ENCODE assay signal across 19 cellular contexts in genomic region chr3:53264718-53265117, GRCh38. TPM values are rescaled to one million over a fixed set of nuclear protein-coding genes. Genes with fewer than 3 reads are reported as not detected.
DNase-seq lines count a peak whose midpoint lies in the region; ATAC-seq, FAIRE-seq and TF ChIP-seq lines count a peak whose summit lies in the region.
"Had no signal": no experiment of that assay in that cellular context is flagged by ENCODE, and none has a peak within 500 bp of the region (broad histone marks: within the 10 kb centered on the region; RNA-seq: fewer than 3 reads in every experiment).

No MANE protein-coding gene starts in this region.

- H3K9me3 ChIP-seq in H9 (ENCODE audit: control insufficient read depth, low read depth, low read length) (no peaks in the 10 kb centered on the region), body of pancreas (no peaks in the 10 kb centered on the region), kidney (ENCODE audit: control insufficient read depth in 1 of 2, low read length in 2 of 2) (no peaks in the 10 kb centered on the region), psoas muscle (no peaks in the 10 kb centered on the region), mesenchymal stem cell (ENCODE audit: control insufficient read depth, low read length) (no peaks in the 10 kb centered on the region)
- H3K9me3 ChIP-seq: gastroesophageal sphincter had no signal

- H2BK15ac ChIP-seq in H9 (ENCODE audit: low read depth, low read length) = no peak overlapping the region
- H2BK15ac ChIP-seq in mesenchymal stem cell (ENCODE audit: low read depth, poor library complexity, severe bottlenecking) = no peak overlapping the region

- H2BK12ac ChIP-seq in H9 (ENCODE audit: insufficient read length, low read depth, low read length) = no peak overlapping the region
- H2BK12ac ChIP-seq in mesenchymal stem cell (ENCODE audit: low read length in 2 of 2) = peak overlapping the region in 1 of 2 experiments; percentile 42

- DNase-seq in H9 = no peak
- DNase-seq in body of pancreas = peak; percentile 41 to 81 (median 74)
- DNase-seq in kidney = peak; percentile 22
- DNase-seq in psoas muscle = peak in 1 of 2 donors; percentile 34
- DNase-seq in NK-92 (lab: John Stamatoyannopoulos, UW; ENCODE audit: unreplicated experiment) = no peak
- no peak for DNase-seq in mesenchymal stem cell
- DNase-seq: activated CD8-positive, alpha-beta memory T cell treated with anti-CD3 and anti-CD28 coated beads, Interleukin-2, amount 10 ng/mL, durations not matched to agents 7 days and 5 days; EL; NCI-H1436 treated with DMSO at 0.1 percent for 48 hours; retina; stimulated activated naive CD8-positive, alpha-beta T cell treated with anti-CD3 and anti-CD28 coated beads, Interleukin-15, amount 100 ng/mL, for 72 hours had no signal

- H3K27me3 ChIP-seq in H9 (ENCODE audit: insufficient read depth, low read length) = no peaks in the 10 kb centered on the region
- no peaks in the 10 kb centered on the region for H3K27me3 ChIP-seq in body of pancreas
- H3K27me3 ChIP-seq in psoas muscle (ENCODE audit: insufficient read depth in 3 of 3, low read length in 2 of 3) = no peaks in the 10 kb centered on the region
- H3K27me3 ChIP-seq in mesenchymal stem cell (ENCODE audit: control insufficient read depth in 1 of 2, insufficient read depth in 1 of 2, low read length in 2 of 2) = no peaks in the 10 kb centered on the region
- H3K27me3 ChIP-seq: gastroesophageal sphincter had no signal

- H3K9ac ChIP-seq in H9 (ENCODE audit: extremely low read depth, insufficient read length, low read length) (no peak overlapping the region), kidney (ENCODE audit: low read length in 2 of 2) (no peak overlapping the region), mesenchymal stem cell (ENCODE audit: low read length) (no peak overlapping the region)

- H3K14ac ChIP-seq in H9 (ENCODE audit: insufficient read depth, low read length) (no peak overlapping the region), mesenchymal stem cell (ENCODE audit: low read length in 2 of 2) (no peak overlapping the region)

- no peak overlapping the region for H3K4me3 Mint-ChIP-seq in H9
- H3K4me3 Mint-ChIP-seq: activated CD8-positive, alpha-beta memory T cell treated with anti-CD3 and anti-CD28 coated beads, Interleukin-2, amount 10 ng/mL, durations not matched to agents 7 days and 5 days; central memory CD8-positive, alpha-beta T cell; natural killer cell treated with Interleukin-12 subunit alpha and Interleukin-12 subunit beta and Interleukin-15 and Interleukin-18, amount 100 ng/mL, for 72 hours; stimulated activated naive CD8-positive, alpha-beta T cell treated with anti-CD3 and anti-CD28 coated beads, Interleukin-15, amount 100 ng/mL, for 72 hours; T-helper 2 cell treated with Interferon-gamma antibody and Interleukin-4, amounts not matched to agents 5 μg/mL and 100 μg/mL, for 36 hours had no signal

- H4K8ac ChIP-seq in H9 (replicated peaks; ENCODE audit: insufficient read length, low read depth, low read length) = no peak overlapping the region
- no peak overlapping the region for H4K8ac ChIP-seq in mesenchymal stem cell (ENCODE audit: low read length)

- H3K79me2 ChIP-seq in H9 (ENCODE audit: insufficient read depth, low read length) = no peaks in the 10 kb centered on the region

- peak overlapping the region in 2 of 3 experiments; percentile 56 to 60; a peak in 3 of 7 replicates for H3K27ac Mint-ChIP-seq in H9
- H3K27ac Mint-ChIP-seq: activated CD8-positive, alpha-beta memory T cell treated with anti-CD3 and anti-CD28 coated beads, Interleukin-2, amount 10 ng/mL, durations not matched to agents 7 days and 5 days; natural killer cell treated with Interleukin-12 subunit alpha and Interleukin-12 subunit beta and Interleukin-15 and Interleukin-18, amount 100 ng/mL, for 72 hours; T-helper 2 cell treated with Interferon-gamma antibody and Interleukin-4, amounts not matched to agents 5 μg/mL and 100 μg/mL, for 36 hours had no signal

- no peak overlapping the region for H2AK5ac ChIP-seq in H9 (ENCODE audit: insufficient read length, low read length)
- H2AK5ac ChIP-seq in mesenchymal stem cell (ENCODE audit: low read length, severe bottlenecking) = no peak overlapping the region

- no peak overlapping the region for H3K23ac ChIP-seq in H9 (ENCODE audit: insufficient read length, low read depth, low read length)
- no peak overlapping the region for H3K23ac ChIP-seq in mesenchymal stem cell (ENCODE audit: low read length in 2 of 2)

- H4K5ac ChIP-seq in H9 (ENCODE audit: insufficient read length, low read depth, low read length) = no peak overlapping the region

- H3K4me3 ChIP-seq in body of pancreas (no peak overlapping the region), kidney (ENCODE audit: low read length in 2 of 2) (no peak overlapping the region), psoas muscle (no peak overlapping the region), mesenchymal stem cell (ENCODE audit: insufficient read depth in 1 of 2, low read depth in 1 of 2, low read length in 2 of 2) (no peak overlapping the region)
- H3K4me3 ChIP-seq: gastroesophageal sphincter had no signal

- H3K27ac ChIP-seq in H9 (ENCODE audit: insufficient read length, low read depth, low read length) = no peak overlapping the region
- H3K27ac ChIP-seq in body of pancreas = peak overlapping the region; percentile 32 to 60 (median 33)
- H3K27ac ChIP-seq in kidney (ENCODE audit: low read depth in 2 of 2, low read length in 2 of 2) = no peak overlapping the region
- peak overlapping the region; percentile 12 for H3K27ac ChIP-seq in psoas muscle
- H3K27ac ChIP-seq in mesenchymal stem cell (ENCODE audit: low read length, poor library complexity, severe bottlenecking) = no peak overlapping the region
- H3K27ac ChIP-seq: gastroesophageal sphincter had no signal

- no peak for FAIRE-seq in kidney (lab: Jason Lieb, UNC)
- FAIRE-seq: endometrium had no signal

- H3K56ac ChIP-seq in H9 (ENCODE audit: insufficient read length, low read depth, low read length) = no peak overlapping the region

- H4K91ac ChIP-seq in H9 (ENCODE audit: insufficient read length, low read depth, low read length) = no peak overlapping the region
- no peak overlapping the region for H4K91ac ChIP-seq in mesenchymal stem cell (ENCODE audit: low read length)

- peaks cover 17 to 27% of the 10 kb centered on the region in 2 experiments for H3K4me1 Mint-ChIP-seq in H9
- H3K4me1 Mint-ChIP-seq: central memory CD8-positive, alpha-beta T cell had no signal

- no peak overlapping the region for H2BK20ac ChIP-seq in H9 (ENCODE audit: low read depth, low read length, poor library complexity, severe bottlenecking)

- H3K4me2 ChIP-seq in H9 (ENCODE audit: insufficient read depth, insufficient read length, low read length) (no peak overlapping the region), mesenchymal stem cell (ENCODE audit: low read length, poor library complexity, severe bottlenecking) (no peak overlapping the region)

- no peak overlapping the region for H3K18ac ChIP-seq in H9 (ENCODE audit: insufficient read length, low read depth, low read length)
- no peak overlapping the region for H3K18ac ChIP-seq in mesenchymal stem cell (ENCODE audit: low read depth in 1 of 2, low read length in 2 of 2)

- no peaks in the 10 kb centered on the region for H3K36me3 Mint-ChIP-seq in H9 (ENCODE audit: insufficient read depth in 1 of 3, low read depth in 3 of 3)
- H3K36me3 Mint-ChIP-seq: activated CD8-positive, alpha-beta memory T cell treated with anti-CD3 and anti-CD28 coated beads, Interleukin-2, amount 10 ng/mL, durations not matched to agents 7 days and 5 days; natural killer cell treated with Interleukin-12 subunit alpha and Interleukin-12 subunit beta and Interleukin-15 and Interleukin-18, amount 100 ng/mL, for 72 hours had no signal

- no CpG with 5 or more reads among the region's 3 CpGs for WGBS in H9 (ENCODE audit: extremely low coverage, insufficient read length, low lambda C conversion rate)
- 45 to 46% methylated on average over 3 of the region's 3 CpGs for WGBS in body of pancreas, 2 donors
- WGBS in psoas muscle, 3 donors = 22 to 28% (median 27%) methylated on average over 3 of the region's 3 CpGs
- WGBS in mesenchymal stem cell = 83% methylated on average over 3 of the region's 3 CpGs

- H2BK120ac ChIP-seq in H9 (ENCODE audit: low read depth, low read length, poor library complexity, severe bottlenecking) (no peak overlapping the region), mesenchymal stem cell (ENCODE audit: low read depth, low read length) (no peak overlapping the region)

- no peak overlapping the region for H3T11ph ChIP-seq in H9 (ENCODE audit: low read length)

- no peaks in the 10 kb centered on the region for H3K9me3 Mint-ChIP-seq in H9
- H3K9me3 Mint-ChIP-seq: central memory CD8-positive, alpha-beta T cell; natural killer cell treated with Interleukin-12 subunit alpha and Interleukin-12 subunit beta and Interleukin-15 and Interleukin-18, amount 100 ng/mL, for 72 hours; stimulated activated naive CD8-positive, alpha-beta T cell treated with anti-CD3 and anti-CD28 coated beads, Interleukin-15, amount 100 ng/mL, for 72 hours; T-helper 2 cell treated with Interferon-gamma antibody and Interleukin-4, amounts not matched to agents 5 μg/mL and 100 μg/mL, for 36 hours had no signal

- H3K4ac ChIP-seq in H9 (ENCODE audit: low read depth, low read length) (no peak overlapping the region), mesenchymal stem cell (ENCODE audit: low read depth in 1 of 2, low read length in 2 of 2) (no peak overlapping the region)

- H3K4me1 ChIP-seq in H9 (ENCODE audit: insufficient read depth, low read length) (peaks cover 2% of the 10 kb centered on the region; the same call in 1 of the 2 replicates), body of pancreas (peaks cover 24% of the 10 kb centered on the region), kidney (ENCODE audit: control insufficient read depth in 1 of 2, insufficient read depth in 1 of 2, low read depth in 1 of 2, low read length in 2 of 2) (peaks cover 2 to 4% of the 10 kb centered on the region in 2 donors), psoas muscle (peaks cover 24% of the 10 kb centered on the region), mesenchymal stem cell (ENCODE audit: control insufficient read depth, insufficient read depth, low read depth, low read length) (peaks cover 7% of the 10 kb centered on the region)

- no peaks in the 10 kb centered on the region; the same call in 1 of the 2 replicates for H3K27me3 Mint-ChIP-seq in H9 (ENCODE audit: low read depth)
- H3K27me3 Mint-ChIP-seq: natural killer cell treated with Interleukin-12 subunit alpha and Interleukin-12 subunit beta and Interleukin-15 and Interleukin-18, amount 100 ng/mL, for 72 hours; stimulated activated naive CD8-positive, alpha-beta T cell treated with anti-CD3 and anti-CD28 coated beads, Interleukin-15, amount 100 ng/mL, for 72 hours had no signal

- H3K79me1 ChIP-seq in H9 (ENCODE audit: insufficient read depth, low read depth, low read length, poor library complexity, severe bottlenecking) (no peaks in the 10 kb centered on the region), mesenchymal stem cell (replicated peaks; ENCODE audit: low read length, poor library complexity, severe bottlenecking) (no peaks in the 10 kb centered on the region)

- H3K36me3 ChIP-seq in body of pancreas (replicated peaks in 1 of 2; ENCODE audit: insufficient read depth in 1 of 2, low read depth in 2 of 2) = no peaks in the 10 kb centered on the region
- no peaks in the 10 kb centered on the region for H3K36me3 ChIP-seq in kidney (ENCODE audit: control insufficient read depth in 1 of 2, insufficient read depth in 2 of 2, low read length in 2 of 2)
- no peaks in the 10 kb centered on the region for H3K36me3 ChIP-seq in psoas muscle (ENCODE audit: insufficient read depth in 1 of 2, low read depth in 1 of 2)
- no peaks in the 10 kb centered on the region for H3K36me3 ChIP-seq in mesenchymal stem cell (ENCODE audit: control insufficient read depth in 1 of 2, insufficient read depth in 2 of 2, low read depth in 1 of 2, low read length in 2 of 2)
- H3K36me3 ChIP-seq: gastroesophageal sphincter had no signal

- no peak for TF ChIP-seq POLR2A in body of pancreas (IDR thresholded peaks at IDR 0.05)

- H2AFZ ChIP-seq in H9 (ENCODE audit: low read length) (no peak overlapping the region), mesenchymal stem cell (ENCODE audit: low read depth, low read length) (no peak overlapping the region)

- intact Hi-C loops in body of pancreas (cut with DNase I) (no loop called here), kidney (cut with DNase I) (no loop called here), psoas muscle (cut with DNase I) (no loop called here)

- TF ChIP-seq CTCF in H9 (conservative IDR thresholded peaks at IDR 0.05) (no peak), body of pancreas (IDR thresholded peaks at IDR 0.05) (no peak), kidney (IDR thresholded peaks at IDR 0.05; ENCODE audit: borderline replicate concordance, extremely low read depth, insufficient read depth) (no peak), psoas muscle (IDR thresholded peaks at IDR 0.05) (no peak)

- H3K23me2 ChIP-seq in H9 (ENCODE audit: insufficient read length, low read depth, low read length, poor library complexity, severe bottlenecking) = no peaks in the 10 kb centered on the region

- no peak overlapping the region for H2BK5ac ChIP-seq in H9 (ENCODE audit: insufficient read length, low read length)
- H2BK5ac ChIP-seq in mesenchymal stem cell (ENCODE audit: low read depth, low read length, poor library complexity, severe bottlenecking) = no peak overlapping the region

- ATAC-seq in body of pancreas (peak; percentile 65), psoas muscle (peak; percentile 73 to 84 (median 82)), HG02642 (IDR thresholded peaks at IDR 0.05; ENCODE audit: poor library complexity, unreplicated experiment) (no peak), HG03095 (IDR thresholded peaks at IDR 0.05; ENCODE audit: unreplicated experiment) (no peak)
- ATAC-seq: activated CD4-positive, CD25-positive, alpha-beta regulatory T cell treated with anti-CD3 and anti-CD28 coated beads, Interleukin-2, amount 50 U/mL, for 24 hours; activated CD8-positive, alpha-beta memory T cell treated with anti-CD3 and anti-CD28 coated beads, Interleukin-2, amount 10 ng/mL, durations not matched to agents 7 days and 5 days; gastroesophageal sphincter; natural killer cell treated with Interleukin-12 subunit alpha and Interleukin-12 subunit beta and Interleukin-15 and Interleukin-18, amount 100 ng/mL, for 72 hours; stimulated activated naive CD8-positive, alpha-beta T cell treated with anti-CD3 and anti-CD28 coated beads, Interleukin-15, amount 100 ng/mL, for 72 hours had no signal

- no peaks in the 10 kb centered on the region for H4K20me1 ChIP-seq in H9 (ENCODE audit: control insufficient read depth, insufficient read depth, insufficient read length)

RNA-seq across cellular contexts. Expression of gene TKT, which starts 8.9 kb away (rescaled TPM):
- total RNA-seq in H9 (2021) (650 and 676 TPM in 2 replicates), body of pancreas (100 to 1,000 TPM in 1 of 2 donors, 10 to 100 TPM in 1; 96.6 to 208 TPM), kidney (182 TPM), psoas muscle (10 to 100 TPM; 16.8 to 51.9 (median 21.2) TPM)
- polyA plus RNA-seq in kidney (ENCODE audit: insufficient read depth, low read depth, low replicate concordance) (224 TPM), psoas muscle (10 to 100 TPM; 10.5 to 25.6 (median 23.7) TPM)
- 359 TPM for polyA plus RNA-seq in mesenchymal stem cell (2013, experiment 1 of 2)
- 363 TPM for polyA plus RNA-seq in mesenchymal stem cell (2013, experiment 2 of 2)

Comparison
In these comparisons a context has a peak if more than half of its experiments do, and no peak if none do; other contexts are left out.
1. DNase-seq: peak in body of pancreas (4 of 4) and kidney (single experiment); none in H9 (single experiment), NK-92 (single experiment) and mesenchymal stem cell (single experiment).
2. H3K27ac ChIP-seq: peak in body of pancreas (4 of 4) and psoas muscle (single experiment); none in H9 (single experiment), kidney (0 of 2) and mesenchymal stem cell (single experiment).
3. ATAC-seq: peak in body of pancreas (single experiment) and psoas muscle (4 of 4); none in HG02642 (single experiment) and HG03095 (single experiment).